In genomic region chr2:88624477-88624876, GRCh38 we compare ENCODE assay signal across 21 cellular contexts. TPM values are rescaled to one million over a fixed set of nuclear protein-coding genes. Genes with fewer than 3 reads are reported as not detected.
DNase-seq lines count a peak whose midpoint lies in the region; ATAC-seq and TF ChIP-seq lines count a peak whose summit lies in the region.
"Had no signal": no experiment of that assay in that cellular context is flagged by ENCODE, and none has a peak within 500 bp of the region (broad histone marks: within the 10 kb centered on the region; RNA-seq: fewer than 3 reads in every experiment).

No MANE protein-coding gene starts in this region.

- H3K9ac ChIP-seq in Karpas-422 (ENCODE audit: low read length) (peak overlapping the region; percentile 42), endocrine pancreas (ENCODE audit: control insufficient read depth, insufficient read depth, low read length) (no peak overlapping the region), neural cell (ENCODE audit: low read length) (no peak overlapping the region)
- H3K9ac ChIP-seq: parathyroid adenoma had no signal

- H3F3A ChIP-seq in DOHH2 (ENCODE audit: control insufficient read depth, insufficient read depth) = peaks cover 9% of the 10 kb centered on the region; the same call in 1 of the 2 replicates
- no peaks in the 10 kb centered on the region for H3F3A ChIP-seq in neural cell (ENCODE audit: insufficient read depth, low read length, poor library complexity, severe bottlenecking)

- no peak for ATAC-seq in GM21786 (IDR thresholded peaks at IDR 0.05; ENCODE audit: unreplicated experiment)
- ATAC-seq: activated CD4-positive, alpha-beta T cell treated with anti-CD3 and anti-CD28 coated beads for 36 hours; left ventricle myocardium superior had no signal

- in situ Hi-C loops in G401 (cut with HindIII; ENCODE audit: low sequenced_read_pairs) = no loop called here

- DNase-seq in Karpas-422 = no peak
- DNase-seq in G401 (ENCODE audit: low spot score) = no peak
- DNase-seq in BE2C = no peak
- no peak for DNase-seq in NCI-H1417 (lab: John Stamatoyannopoulos, UW)
- DNase-seq: activated CD4-positive, alpha-beta T cell treated with anti-CD3 and anti-CD28 coated beads for 36 hours; activated gamma-delta T cell; amygdala; HFFc6; left ventricle myocardium superior; NCI-H2107; NCI-H524; stimulated activated CD4-positive, alpha-beta T cell treated with anti-CD3 and anti-CD28 coated beads, Interleukin-4, amount 100 ng/mL, for 4 hours; stimulated activated CD8-positive, alpha-beta memory T cell treated with anti-CD3 and anti-CD28 coated beads, Interleukin-4, amount 100 ng/mL, for 48 hours; testis had no signal

- no peaks in the 10 kb centered on the region for H3K27me3 ChIP-seq in DOHH2 (ENCODE audit: control insufficient read depth, low read length)
- no peaks in the 10 kb centered on the region for H3K27me3 ChIP-seq in Karpas-422 (ENCODE audit: low read length)
- no peaks in the 10 kb centered on the region for H3K27me3 ChIP-seq in endocrine pancreas (ENCODE audit: control insufficient read depth, insufficient read depth, low read length)
- H3K27me3 ChIP-seq in neural cell (ENCODE audit: insufficient read depth, low read depth, low read length) = no peaks in the 10 kb centered on the region
- no peaks in the 10 kb centered on the region for H3K27me3 ChIP-seq in BE2C
- H3K27me3 ChIP-seq: SJSA1, testis had no signal

- peak overlapping the region; percentile 87 for H3K4me2 ChIP-seq in DOHH2 (ENCODE audit: low read length)
- peak overlapping the region; percentile 84 for H3K4me2 ChIP-seq in Karpas-422 (ENCODE audit: low read depth, low read length, poor library complexity, severe bottlenecking)
- H3K4me2 ChIP-seq in neural cell (ENCODE audit: low read length) = peak overlapping the region; percentile 94

- peak overlapping the region; percentile 92 for H3K4me3 ChIP-seq in DOHH2 (ENCODE audit: low read length)
- H3K4me3 ChIP-seq in Karpas-422 (ENCODE audit: low read length) = peak overlapping the region; percentile 53
- H3K4me3 ChIP-seq in endocrine pancreas (ENCODE audit: control insufficient read depth, insufficient read depth, low read length) = peak overlapping the region; percentile 92
- H3K4me3 ChIP-seq in neural cell (ENCODE audit: low read length) = peak overlapping the region; percentile 90
- no peak overlapping the region for H3K4me3 ChIP-seq in BE2C (ENCODE audit: low read depth, low read length)
- H3K4me3 ChIP-seq: SJSA1, skin epidermis, testis had no signal

- H3K4me1 ChIP-seq in DOHH2 (ENCODE audit: control insufficient read depth, low read length) = peaks cover 68% of the 10 kb centered on the region
- peaks cover 52% of the 10 kb centered on the region for H3K4me1 ChIP-seq in Karpas-422 (ENCODE audit: low read length)
- H3K4me1 ChIP-seq in endocrine pancreas (ENCODE audit: control insufficient read depth, insufficient read depth, low read length) = peaks cover 5% of the 10 kb centered on the region
- no peaks in the 10 kb centered on the region for H3K4me1 ChIP-seq in BE2C

- peaks cover 72% of the 10 kb centered on the region for H3K36me3 ChIP-seq in DOHH2 (ENCODE audit: control insufficient read depth, low read length)
- H3K36me3 ChIP-seq in Karpas-422 (ENCODE audit: insufficient read depth, low read length) = no peaks in the 10 kb centered on the region
- no peaks in the 10 kb centered on the region for H3K36me3 ChIP-seq in endocrine pancreas (ENCODE audit: control insufficient read depth, insufficient read depth, low read length)
- no peaks in the 10 kb centered on the region for H3K36me3 ChIP-seq in neural cell (ENCODE audit: insufficient read depth, low read length)
- no peaks in the 10 kb centered on the region for H3K36me3 ChIP-seq in BE2C

- H3K27ac ChIP-seq in DOHH2 (ENCODE audit: low read depth, low read length) (peak overlapping the region; percentile 82), Karpas-422 (ENCODE audit: low read length) (no peak overlapping the region), neural cell (ENCODE audit: low read length) (no peak overlapping the region)
- H3K27ac ChIP-seq: parathyroid adenoma, SJSA1, testis had no signal

- no peaks in the 10 kb centered on the region for H3K9me2 ChIP-seq in DOHH2 (replicated peaks; ENCODE audit: control insufficient read depth, low read length)
- no peaks in the 10 kb centered on the region for H3K9me2 ChIP-seq in Karpas-422 (replicated peaks; ENCODE audit: insufficient read depth, low read length)
- H3K9me2 ChIP-seq in neural cell (ENCODE audit: insufficient read depth, low read length) = no peaks in the 10 kb centered on the region

- no peak for TF ChIP-seq RAD21 in neural cell (conservative IDR thresholded peaks at IDR 0.05)

- H3K9me3 ChIP-seq in DOHH2 (ENCODE audit: control insufficient read depth, insufficient read depth, low read length) (no peaks in the 10 kb centered on the region), Karpas-422 (ENCODE audit: low read length) (no peaks in the 10 kb centered on the region), endocrine pancreas (ENCODE audit: control insufficient read depth, low read length) (no peaks in the 10 kb centered on the region), neural cell (ENCODE audit: low read length) (no peaks in the 10 kb centered on the region), BE2C (no peaks in the 10 kb centered on the region)
- H3K9me3 ChIP-seq: SJSA1, testis had no signal

- H2AFZ ChIP-seq in Karpas-422 (ENCODE audit: low read length) = no peak overlapping the region
- no peak overlapping the region for H2AFZ ChIP-seq in neural cell (ENCODE audit: low read depth, low read length)
- H2AFZ ChIP-seq: parathyroid adenoma had no signal

- peaks cover 95% of the 10 kb centered on the region for H3K79me2 ChIP-seq in DOHH2 (ENCODE audit: control insufficient read depth, low read length)
- H3K79me2 ChIP-seq in Karpas-422 (ENCODE audit: low read length) = peaks cover 67% of the 10 kb centered on the region
- peaks cover 47% of the 10 kb centered on the region for H3K79me2 ChIP-seq in neural cell (replicated peaks; ENCODE audit: insufficient read depth, low read length)

- TF ChIP-seq EP300 in neural cell (conservative IDR thresholded peaks at IDR 0.05; ENCODE audit: poor library complexity, severe bottlenecking) = no peak

- TF ChIP-seq CTCF in DOHH2 (IDR thresholded peaks at IDR 0.05; ENCODE audit: low read depth, low read length, poor library complexity, severe bottlenecking) (no peak), neural cell (IDR thresholded peaks at IDR 0.05; ENCODE audit: poor library complexity, severe bottlenecking) (no peak), BE2C (IDR thresholded peaks at IDR 0.05; ENCODE audit: low read depth, low read length) (no peak)

- no peaks in the 10 kb centered on the region for H4K20me1 ChIP-seq in DOHH2 (ENCODE audit: control insufficient read depth, insufficient read depth, low read depth, low read length)
- H4K20me1 ChIP-seq in Karpas-422 (ENCODE audit: insufficient read depth, low read depth, low read length) = peaks cover 7% of the 10 kb centered on the region; the same call in 1 of the 2 replicates
- H4K20me1 ChIP-seq in neural cell (ENCODE audit: insufficient read depth) = no peaks in the 10 kb centered on the region

TF ChIP-seq in neural cell, 6 proteins besides CTCF, POLR2A, EP300 and RAD21:
- TF ChIP-seq EZH2 (IDR thresholded peaks at IDR 0.05; ENCODE audit: borderline replicate concordance, insufficient read depth, low read length, poor library complexity, severe bottlenecking) = no peak
- no peak for TF ChIP-seq TAF1 (IDR thresholded peaks at IDR 0.05; ENCODE audit: low read depth)
- no peak for TF ChIP-seq SMC3 (conservative IDR thresholded peaks at IDR 0.05; ENCODE audit: poor library complexity)
- no peak for TF ChIP-seq MXI1 (conservative IDR thresholded peaks at IDR 0.05; ENCODE audit: poor library complexity, severe bottlenecking)
- TF ChIP-seq POLR2AphosphoS5 (IDR thresholded peaks at IDR 0.05) = no peak
- TF ChIP-seq REST (IDR thresholded peaks at IDR 0.05; ENCODE audit: borderline replicate concordance) = no peak
TF ChIP-seq in neural cell: peak in this region for 0.

RNA-seq across cellular contexts. Expression of gene EIF2AK3, which starts 2.8 kb away (rescaled TPM):
- total RNA-seq in Karpas-422 (2014; rRNA removed; shearing (Covaris generic); ENCODE audit: low replicate concordance) = 10.7 and 18.4 TPM in 2 replicates
- polyA plus RNA-seq in neural cell = 21.0 and 23.2 TPM in 2 replicates
- polyA minus RNA-seq in neural cell = 44.0 and 45.5 TPM in 2 replicates
- 9.8 and 13.5 TPM in 2 replicates for total RNA-seq in G401 (2014; rRNA removed; shearing (Covaris generic))
- 11.7 TPM for polyA plus RNA-seq in BE2C (2012; ENCODE audit: insufficient read depth, insufficient read length, low read depth)
